8 cellular contexts compared by ENCODE assay signal in the genomic region with DNA sequence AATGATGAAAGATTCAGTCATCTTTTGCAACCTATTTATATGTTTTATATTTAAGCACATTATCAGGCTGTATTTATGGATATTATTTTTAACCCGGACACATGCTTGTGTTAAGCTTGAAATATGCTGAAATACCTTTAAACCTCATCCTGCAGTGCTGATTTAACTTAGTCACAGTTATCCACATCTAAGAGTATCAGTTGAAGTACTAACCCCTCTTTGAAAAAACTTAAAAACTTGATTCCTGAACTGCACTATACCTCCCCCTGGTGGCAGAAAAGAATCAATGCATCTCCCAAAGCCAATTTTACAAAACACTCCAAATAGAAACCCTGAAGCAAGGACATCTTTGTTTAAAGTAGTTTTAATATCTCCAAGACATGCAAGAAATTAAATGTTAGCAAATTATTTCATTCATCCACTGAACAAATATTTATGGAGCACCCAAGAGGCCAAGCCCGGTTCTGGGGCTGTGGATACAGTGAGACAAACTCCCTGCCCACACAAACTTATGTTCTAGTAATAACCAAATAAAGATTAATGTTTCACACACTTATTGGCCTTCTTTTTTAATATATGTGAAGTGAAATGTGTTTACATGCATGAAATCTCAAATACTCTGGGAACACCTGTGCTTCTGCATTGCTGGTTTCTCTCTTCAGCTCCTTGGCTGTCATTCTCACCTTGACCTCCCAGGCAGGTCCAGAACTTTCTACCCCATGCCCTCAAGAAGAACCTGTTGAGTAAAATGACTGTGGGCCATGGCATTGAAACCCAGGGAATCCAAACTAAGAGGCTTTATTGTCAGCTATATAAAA. TPM values are rescaled to one million over a fixed set of nuclear protein-coding genes. Genes with fewer than 3 reads are reported as not detected.
DNase-seq lines count a peak whose midpoint lies in the region; ATAC-seq, FAIRE-seq and TF ChIP-seq lines count a peak whose summit lies in the region.

No MANE protein-coding gene starts in this region.

- no peak overlapping the region for H3T11ph ChIP-seq in H9 (ENCODE audit: low read length)

- CTCF ChIA-PET in CD8-positive, alpha-beta T cell (lab: Charles Lee), result interaction anchor here (0.6 to 3.0 kb wide), 13 partner anchors 10 to 151 kb away, joined by 3 to 15 read pairs (median 3); no protein-coding TSS in a partner anchor

- intact Hi-C loops in CD8-positive, alpha-beta T cell (cut with DNase I, micrococcal nuclease), result loop anchor here (1.0 to 2.0 kb wide), 4 partner anchors 58 to 144 kb away; no protein-coding TSS in a partner anchor
- intact Hi-C loops in uterus (cut with DNase I; ENCODE audit: low total_unique reads), result loop anchor here (10.0 kb wide), 1 partner anchor 144 kb away; no protein-coding TSS in a partner anchor

- no peaks in the 10 kb centered on the region for H3K23me2 ChIP-seq in H9 (ENCODE audit: insufficient read length, low read depth, low read length, poor library complexity, severe bottlenecking)

- no peak overlapping the region for H2AFZ ChIP-seq in H9 (ENCODE audit: low read length)

- no peaks in the 10 kb centered on the region for H4K20me1 ChIP-seq in H9 (ENCODE audit: control insufficient read depth, insufficient read depth, insufficient read length)

- H3K9me3 ChIP-seq in CD8-positive, alpha-beta T cell (ENCODE audit: low read length), result no peaks in the 10 kb centered on the region
- no peaks in the 10 kb centered on the region for H3K9me3 ChIP-seq in H9 (ENCODE audit: control insufficient read depth, low read depth, low read length)
- no peaks in the 10 kb centered on the region for H3K9me3 ChIP-seq in lung (ENCODE audit: control insufficient read depth in 2 of 2, insufficient read depth in 1 of 2, low read length in 1 of 2)
- no peaks in the 10 kb centered on the region for H3K9me3 ChIP-seq in uterus

- peaks cover 6% of the 10 kb centered on the region for H3K4me1 ChIP-seq in CD8-positive, alpha-beta T cell (ENCODE audit: insufficient read depth, low read length)
- H3K4me1 ChIP-seq in H9 (ENCODE audit: insufficient read depth, low read length), result peaks cover 7% of the 10 kb centered on the region; the same call in 1 of the 2 replicates
- H3K4me1 ChIP-seq in lung (ENCODE audit: control insufficient read depth in 2 of 2, insufficient read depth in 2 of 2, low read length in 2 of 2), result peaks cover 7 to 15% of the 10 kb centered on the region in 2 donors
- H3K4me1 ChIP-seq in uterus, result peaks cover 0 to 8% of the 10 kb centered on the region in 2 donors

- no peak overlapping the region for H4K8ac ChIP-seq in H9 (replicated peaks; ENCODE audit: insufficient read length, low read depth, low read length)

- H2BK20ac ChIP-seq in H9 (ENCODE audit: low read depth, low read length, poor library complexity, severe bottlenecking), result no peak overlapping the region

- H4K91ac ChIP-seq in H9 (ENCODE audit: insufficient read length, low read depth, low read length), result no peak overlapping the region

- H3K4me3 ChIP-seq in CD8-positive, alpha-beta T cell (ENCODE audit: low read depth, low read length), result no peak overlapping the region
- H3K4me3 ChIP-seq in lung (no peak overlapping the region), uterus (no peak overlapping the region)

- H3K36me3 ChIP-seq in CD8-positive, alpha-beta T cell (ENCODE audit: insufficient read depth, low read length), result no peaks in the 10 kb centered on the region
- no peaks in the 10 kb centered on the region for H3K36me3 ChIP-seq in lung (ENCODE audit: control insufficient read depth in 2 of 2, insufficient read depth in 2 of 2, low read length in 2 of 2)
- no peaks in the 10 kb centered on the region for H3K36me3 ChIP-seq in uterus

- no peak overlapping the region for H2BK12ac ChIP-seq in H9 (ENCODE audit: insufficient read length, low read depth, low read length)

- peak in 3 of 7 experiments; percentile 7 to 18 (median 17) for DNase-seq in CD8-positive, alpha-beta T cell
- DNase-seq in H9 (no peak), RCC 7860 (ENCODE audit: low spot score) (peak; percentile 60), dedifferentiated amniotic fluid mesenchymal stem cell (ENCODE audit: extremely low spot score) (peak; percentile 68), lung (ENCODE audit: low spot score) (peak; percentile 26), uterus (no peak), NCI-H2029 (lab: John Stamatoyannopoulos, UW) (no peak)

- H3K4me1 Mint-ChIP-seq in CD8-positive, alpha-beta T cell (ENCODE audit: low read depth), result peaks cover 9% of the 10 kb centered on the region
- peaks cover 40 to 44% of the 10 kb centered on the region in 2 experiments for H3K4me1 Mint-ChIP-seq in H9

- H3K27ac Mint-ChIP-seq in CD8-positive, alpha-beta T cell, result no peak overlapping the region
- H3K27ac Mint-ChIP-seq in H9, result peak overlapping the region in 1 of 3 experiments; percentile 84; a peak in 2 of 7 replicates

- peak; percentile 92 for TF ChIP-seq CTCF in CD8-positive, alpha-beta T cell (IDR thresholded peaks at IDR 0.05)
- TF ChIP-seq CTCF in H9 (conservative IDR thresholded peaks at IDR 0.05) (peak; percentile 94), lung (IDR thresholded peaks at IDR 0.05; ENCODE audit: control extremely low read depth, extremely low read depth) (peak; percentile 59), uterus (IDR thresholded peaks at IDR 0.05) (peak; percentile 81 to 94 (median 88))

- peak; percentile 93 for ATAC-seq in CD8-positive, alpha-beta T cell
- peak; percentile 59 for ATAC-seq in lung (ENCODE audit: insufficient read depth, low FRiP score)
- ATAC-seq in GM18520 (IDR thresholded peaks at IDR 0.05; ENCODE audit: unreplicated experiment), result no peak

- no peak overlapping the region for H3K18ac ChIP-seq in H9 (ENCODE audit: insufficient read length, low read depth, low read length)

- peak overlapping the region; percentile 1 for H3K4me3 Mint-ChIP-seq in CD8-positive, alpha-beta T cell
- no peak overlapping the region for H3K4me3 Mint-ChIP-seq in H9

- no peaks in the 10 kb centered on the region for H3K79me1 ChIP-seq in H9 (ENCODE audit: insufficient read depth, low read depth, low read length, poor library complexity, severe bottlenecking)

- no peak overlapping the region for H2AK5ac ChIP-seq in H9 (ENCODE audit: insufficient read length, low read length)

- H2BK120ac ChIP-seq in H9 (ENCODE audit: low read depth, low read length, poor library complexity, severe bottlenecking), result no peak overlapping the region

- no peak overlapping the region for H3K4ac ChIP-seq in H9 (ENCODE audit: low read depth, low read length)

- H3K27me3 Mint-ChIP-seq in CD8-positive, alpha-beta T cell (ENCODE audit: low read depth), result no peaks in the 10 kb centered on the region
- H3K27me3 Mint-ChIP-seq in H9 (ENCODE audit: low read depth), result no peaks in the 10 kb centered on the region; the same call in 1 of the 2 replicates

- no peak overlapping the region for H4K5ac ChIP-seq in H9 (ENCODE audit: insufficient read length, low read depth, low read length)

- no peak overlapping the region for H3K23ac ChIP-seq in H9 (ENCODE audit: insufficient read length, low read depth, low read length)

- no peak overlapping the region for H2BK5ac ChIP-seq in H9 (ENCODE audit: insufficient read length, low read length)

- no peak overlapping the region for H3K14ac ChIP-seq in H9 (ENCODE audit: insufficient read depth, low read length)

- no peak overlapping the region for H2BK15ac ChIP-seq in H9 (ENCODE audit: low read depth, low read length)

- no peak overlapping the region for H3K9ac ChIP-seq in H9 (ENCODE audit: extremely low read depth, insufficient read length, low read length)

- H3K79me2 ChIP-seq in H9 (ENCODE audit: insufficient read depth, low read length), result no peaks in the 10 kb centered on the region

- WGBS in H9 (ENCODE audit: extremely low coverage, insufficient read length, low lambda C conversion rate), result no CpG with 5 or more reads among the region's 2 CpGs
- 22 to 38% methylated on average over 2 of the region's 2 CpGs for WGBS in lung, 2 donors

- TF ChIP-seq POLR2A in uterus (IDR thresholded peaks at IDR 0.05), result no peak

- no peak overlapping the region for H3K27ac ChIP-seq in CD8-positive, alpha-beta T cell (ENCODE audit: low read depth, low read length)
- H3K27ac ChIP-seq in H9 (ENCODE audit: insufficient read length, low read depth, low read length), result no peak overlapping the region
- H3K27ac ChIP-seq in lung (ENCODE audit: low read depth in 1 of 2, low read length in 1 of 2), result peak overlapping the region in 1 of 2 donors; percentile 91
- H3K27ac ChIP-seq in uterus, result peak overlapping the region; percentile 70 to 80

- no peak overlapping the region for H3K56ac ChIP-seq in H9 (ENCODE audit: insufficient read length, low read depth, low read length)

- H3K27me3 ChIP-seq in CD8-positive, alpha-beta T cell (ENCODE audit: insufficient read depth, low read length), result no peaks in the 10 kb centered on the region
- no peaks in the 10 kb centered on the region for H3K27me3 ChIP-seq in H9 (ENCODE audit: insufficient read depth, low read length)
- no peaks in the 10 kb centered on the region for H3K27me3 ChIP-seq in lung (ENCODE audit: control insufficient read depth, insufficient read depth)
- H3K27me3 ChIP-seq in uterus, result no peaks in the 10 kb centered on the region

- FAIRE-seq in RCC 7860 (lab: Jason Lieb, UNC), result peak; percentile 72

- peaks cover 2% of the 10 kb centered on the region for H3K36me3 Mint-ChIP-seq in CD8-positive, alpha-beta T cell
- peaks cover 0 to 9% (median 3%) of the 10 kb centered on the region in 3 experiments; a peak in 4 of 7 replicates for H3K36me3 Mint-ChIP-seq in H9 (ENCODE audit: insufficient read depth in 1 of 3, low read depth in 3 of 3)

- H3K9me3 Mint-ChIP-seq in CD8-positive, alpha-beta T cell, result peaks cover 3% of the 10 kb centered on the region
- H3K9me3 Mint-ChIP-seq in H9, result peaks cover 0 to 6% of the 10 kb centered on the region in 2 experiments; a peak in 3 of 5 replicates

- POLR2A ChIA-PET in CD8-positive, alpha-beta T cell (lab: Charles Lee), result no interaction called here

- peak overlapping the region; percentile 19 for H3K4me2 ChIP-seq in H9 (ENCODE audit: insufficient read depth, insufficient read length, low read length)

RNA-seq across cellular contexts. Expression of a gene that starts 44.0 kb away (rescaled TPM):
- total RNA-seq in CD8-positive, alpha-beta T cell, result 10 to 100 TPM; 15.9 to 16.2 TPM
- 13.1 and 15.3 TPM in 2 replicates for total RNA-seq in H9 (2021)
- 100 to 1,000 TPM in 1 of 2 donors, 10 to 100 TPM in 1; 68.4 to 117 TPM for total RNA-seq in lung
- polyA plus RNA-seq in lung, result 10 to 100 TPM; 13.6 to 19.6 TPM
- total RNA-seq in uterus, result 100 to 1,000 TPM; 108 to 316 (median 209) TPM

Comparison
In these comparisons a context has a peak if more than half of its experiments do, and no peak if none do; other contexts are left out.
1. DNase-seq: peak in RCC 7860 (single experiment), dedifferentiated amniotic fluid mesenchymal stem cell (single experiment) and lung (single experiment); none in H9 (single experiment), uterus (0 of 2) and NCI-H2029 (single experiment).
2. H3K27ac ChIP-seq: peak in uterus (2 of 2); none in CD8-positive, alpha-beta T cell (single experiment) and H9 (single experiment).
3. Peak in every context shown above with its lines, with median percentiles within 50 percentile points of each other: CTCF ChIP-seq.